Comparison of ENCODE assay signal across 1 cellular context in the genomic region with DNA sequence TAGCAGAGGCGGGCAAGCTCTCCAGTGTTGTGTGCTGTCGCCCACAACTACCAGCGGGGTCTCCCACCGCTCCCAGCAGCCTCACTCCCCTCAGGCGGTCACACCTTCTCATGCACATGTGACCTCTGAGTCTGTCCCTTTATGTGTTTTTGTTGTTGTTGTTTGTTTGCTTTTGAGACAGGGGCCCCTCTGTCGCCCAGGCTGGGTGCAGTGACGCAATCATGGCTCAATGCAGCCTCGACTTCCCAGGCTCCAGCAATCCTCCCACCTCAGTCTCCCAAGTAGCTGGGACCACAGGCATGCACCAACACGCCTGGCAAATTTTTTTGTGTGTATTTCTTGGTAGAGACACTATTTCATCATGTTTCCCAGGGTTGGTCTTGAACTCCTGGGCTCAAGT.
TF ChIP-seq lines count a peak whose summit lies in the region.

No MANE protein-coding gene starts in this region.

TF ChIP-seq in neural cell, 6 proteins besides CTCF, POLR2A, EP300 and RAD21 (continued from another document):
- TF ChIP-seq, protein P1, sequence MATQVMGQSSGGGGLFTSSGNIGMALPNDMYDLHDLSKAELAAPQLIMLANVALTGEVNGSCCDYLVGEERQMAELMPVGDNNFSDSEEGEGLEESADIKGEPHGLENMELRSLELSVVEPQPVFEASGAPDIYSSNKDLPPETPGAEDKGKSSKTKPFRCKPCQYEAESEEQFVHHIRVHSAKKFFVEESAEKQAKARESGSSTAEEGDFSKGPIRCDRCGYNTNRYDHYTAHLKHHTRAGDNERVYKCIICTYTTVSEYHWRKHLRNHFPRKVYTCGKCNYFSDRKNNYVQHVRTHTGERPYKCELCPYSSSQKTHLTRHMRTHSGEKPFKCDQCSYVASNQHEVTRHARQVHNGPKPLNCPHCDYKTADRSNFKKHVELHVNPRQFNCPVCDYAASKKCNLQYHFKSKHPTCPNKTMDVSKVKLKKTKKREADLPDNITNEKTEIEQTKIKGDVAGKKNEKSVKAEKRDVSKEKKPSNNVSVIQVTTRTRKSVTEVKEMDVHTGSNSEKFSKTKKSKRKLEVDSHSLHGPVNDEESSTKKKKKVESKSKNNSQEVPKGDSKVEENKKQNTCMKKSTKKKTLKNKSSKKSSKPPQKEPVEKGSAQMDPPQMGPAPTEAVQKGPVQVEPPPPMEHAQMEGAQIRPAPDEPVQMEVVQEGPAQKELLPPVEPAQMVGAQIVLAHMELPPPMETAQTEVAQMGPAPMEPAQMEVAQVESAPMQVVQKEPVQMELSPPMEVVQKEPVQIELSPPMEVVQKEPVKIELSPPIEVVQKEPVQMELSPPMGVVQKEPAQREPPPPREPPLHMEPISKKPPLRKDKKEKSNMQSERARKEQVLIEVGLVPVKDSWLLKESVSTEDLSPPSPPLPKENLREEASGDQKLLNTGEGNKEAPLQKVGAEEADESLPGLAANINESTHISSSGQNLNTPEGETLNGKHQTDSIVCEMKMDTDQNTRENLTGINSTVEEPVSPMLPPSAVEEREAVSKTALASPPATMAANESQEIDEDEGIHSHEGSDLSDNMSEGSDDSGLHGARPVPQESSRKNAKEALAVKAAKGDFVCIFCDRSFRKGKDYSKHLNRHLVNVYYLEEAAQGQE (IDR thresholded peaks at IDR 0.05; ENCODE audit: borderline replicate concordance): no peak
- TF ChIP-seq MXI1 (conservative IDR thresholded peaks at IDR 0.05; ENCODE audit: poor library complexity, severe bottlenecking) (no peak), TAF1 (IDR thresholded peaks at IDR 0.05; ENCODE audit: low read depth) (no peak), SMC3 (conservative IDR thresholded peaks at IDR 0.05; ENCODE audit: poor library complexity) (no peak), EZH2 (IDR thresholded peaks at IDR 0.05; ENCODE audit: borderline replicate concordance, insufficient read depth, low read length, poor library complexity, severe bottlenecking) (no peak)
TF ChIP-seq in neural cell: peak in this region for 0.
